Comparison of ENCODE assay signal across 8 cellular contexts in the genomic region with DNA sequence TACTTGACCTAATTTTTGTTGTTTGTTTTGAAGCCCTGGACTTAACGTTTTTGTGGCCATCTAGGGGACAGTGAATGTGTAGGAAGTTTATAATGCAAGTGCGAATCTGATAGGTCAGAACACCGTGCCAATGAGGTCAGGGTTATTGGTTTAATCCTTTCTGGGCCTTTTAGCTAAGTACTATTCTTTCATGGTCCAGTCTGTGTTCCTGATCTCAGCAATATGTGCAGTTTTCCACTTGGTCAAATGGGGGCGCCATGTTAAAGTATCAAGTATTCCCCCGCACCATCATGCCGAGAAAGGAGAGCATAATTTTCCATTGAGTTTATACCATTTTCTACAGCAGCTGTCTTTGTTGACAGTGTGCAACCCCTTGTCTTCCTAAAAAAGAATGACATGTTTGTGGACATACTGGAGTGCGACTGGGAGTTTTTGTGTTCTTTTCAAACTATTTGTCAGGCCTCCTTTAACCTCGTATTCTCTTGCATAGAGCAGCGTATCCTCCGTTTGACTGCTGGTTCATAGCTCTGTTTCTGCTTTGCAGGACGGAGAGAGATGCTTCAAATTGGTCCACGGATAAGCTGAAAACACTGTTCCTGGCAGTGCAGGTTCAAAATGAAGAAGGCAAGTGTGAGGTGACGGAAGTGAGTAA. TPM values are rescaled to one million over a fixed set of nuclear protein-coding genes. Genes with fewer than 3 reads are reported as not detected.
DNase-seq lines count a peak whose midpoint lies in the region; ATAC-seq and TF ChIP-seq lines count a peak whose summit lies in the region.

No MANE protein-coding gene starts in this region.

- H3K4me2 ChIP-seq in GM23248 (ENCODE audit: unreplicated experiment) = peak overlapping the region; percentile 99

- in situ Hi-C loops in GM23248 (cut with MboI) = no loop called here

- POLR2A ChIA-PET in naive thymus-derived CD4-positive, alpha-beta T cell (lab: Charles Lee) = interaction anchor here (0.6 to 1.9 kb wide), 5 partner anchors 82 to 301 kb away, joined by 3 to 7 read pairs (median 3); a partner anchor contains a TSS

- H3K27me3 ChIP-seq in GM23248 (replicated peaks; ENCODE audit: insufficient read depth) = no peaks in the 10 kb centered on the region
- H3K27me3 ChIP-seq in naive thymus-derived CD4-positive, alpha-beta T cell (ENCODE audit: control insufficient read depth in 2 of 2, insufficient read depth in 2 of 2, low read length in 2 of 2) = no peaks in the 10 kb centered on the region

- TF ChIP-seq CTCF in AG09319 (IDR thresholded peaks at IDR 0.05; ENCODE audit: low read depth, low read length) = peak; percentile 74
- TF ChIP-seq CTCF in epithelial cell of esophagus (IDR thresholded peaks at IDR 0.05; ENCODE audit: insufficient read depth, low read depth, low read length, missing control alignments) = peak; percentile 78

- no peaks in the 10 kb centered on the region for H3F3A ChIP-seq in GM23248 (ENCODE audit: insufficient read depth)

- H3K4me3 ChIP-seq in GM23248 = peak overlapping the region; percentile 99
- peak overlapping the region; percentile 98 for H3K4me3 ChIP-seq in epithelial cell of esophagus (ENCODE audit: low read length)
- peak overlapping the region; percentile 100 for H3K4me3 ChIP-seq in naive thymus-derived CD4-positive, alpha-beta T cell (ENCODE audit: low read length)

- no peaks in the 10 kb centered on the region for H3K9me3 ChIP-seq in GM23248 (ENCODE audit: low read depth)
- no peaks in the 10 kb centered on the region for H3K9me3 ChIP-seq in naive thymus-derived CD4-positive, alpha-beta T cell (ENCODE audit: control insufficient read depth in 2 of 3, low read length in 3 of 3)

- peaks cover 13% of the 10 kb centered on the region for H3K4me1 ChIP-seq in GM23248 (ENCODE audit: insufficient read depth)
- H3K4me1 ChIP-seq in naive thymus-derived CD4-positive, alpha-beta T cell (ENCODE audit: control insufficient read depth in 2 of 2, insufficient read depth in 2 of 2, low read length in 2 of 2) = peaks cover 20 to 26% of the 10 kb centered on the region in 2 donors

- peak overlapping the region; percentile 96 for H2AFZ ChIP-seq in GM23248

- H3K36me3 ChIP-seq in GM23248 (ENCODE audit: low read depth) = peaks cover 24% of the 10 kb centered on the region; the same call in 1 of the 2 replicates
- H3K36me3 ChIP-seq in naive thymus-derived CD4-positive, alpha-beta T cell (ENCODE audit: control insufficient read depth in 2 of 3, insufficient read depth in 3 of 3, low read length in 3 of 3) = peaks cover 6 to 51% (median 16%) of the 10 kb centered on the region in 3 experiments

- H3K27me3 Mint-ChIP-seq in naive thymus-derived CD4-positive, alpha-beta T cell = no peaks in the 10 kb centered on the region

- peak overlapping the region; percentile 89 for H3K9ac ChIP-seq in GM23248

- DNase-seq in AG09319 (ENCODE audit: extremely low read depth, low read depth) = peak; percentile 20
- peak; percentile 85 for DNase-seq in GM23248
- peak; percentile 33 for DNase-seq in NCI-H748 treated with DMSO at 0.1 percent for 48 hours (lab: John Stamatoyannopoulos, UW)
- DNase-seq in activated CD8-positive, alpha-beta memory T cell treated with anti-CD3 and anti-CD28 coated beads, Interleukin-2, amount 50 U/mL, for 24 hours (ENCODE audit: extremely low read depth) = peak; percentile 45
- peak; percentile 80 for DNase-seq in epithelial cell of esophagus (ENCODE audit: low read depth)
- DNase-seq in naive thymus-derived CD4-positive, alpha-beta T cell = peak in 8 of 9 donors; percentile 23 to 59 (median 47)
- peak; percentile 41 for DNase-seq in stimulated activated naive CD4-positive, alpha-beta T cell treated with Interleukin-2 at 50 U/mL for 16 hours (lab: John Stamatoyannopoulos, UW)

- H3K9me3 Mint-ChIP-seq in naive thymus-derived CD4-positive, alpha-beta T cell = peaks cover 0 to 2% (median 0%) of the 10 kb centered on the region in 11 donors

- H3K4me1 Mint-ChIP-seq in naive thymus-derived CD4-positive, alpha-beta T cell = peaks cover 22 to 57% (median 47%) of the 10 kb centered on the region in 7 donors

- peaks cover 5% of the 10 kb centered on the region for H4K20me1 ChIP-seq in GM23248 (ENCODE audit: insufficient read depth)

- H3K79me2 ChIP-seq in GM23248 (ENCODE audit: insufficient read depth) = peaks cover 72% of the 10 kb centered on the region

- intact Hi-C loops in naive thymus-derived CD4-positive, alpha-beta T cell (cut with micrococcal nuclease) = loop anchor here (5.0 to 10.0 kb wide), 4 partner anchors 157 to 1307 kb away; a partner anchor contains a TSS

- H3K27ac Mint-ChIP-seq in naive thymus-derived CD4-positive, alpha-beta T cell = peak overlapping the region; percentile 66 to 100 (median 97)

- peak overlapping the region; percentile 89 for H3K27ac ChIP-seq in GM23248
- peak overlapping the region; percentile 82 for H3K27ac ChIP-seq in naive thymus-derived CD4-positive, alpha-beta T cell (ENCODE audit: low read depth, low read length)

- 34 to 37% methylated on average over 13 of the region's 13 CpGs for WGBS in GM23248 (ENCODE audit: low coverage in 1 of 2, low lambda C conversion rate in 2 of 2, missing lambda C conversion rate in 2 of 2), 2 experiments

- H3K4me3 Mint-ChIP-seq in naive thymus-derived CD4-positive, alpha-beta T cell = peak overlapping the region; percentile 96 to 100 (median 100)

- H3K36me3 Mint-ChIP-seq in naive thymus-derived CD4-positive, alpha-beta T cell = peaks cover 3 to 34% (median 25%) of the 10 kb centered on the region in 5 donors

- no peaks in the 10 kb centered on the region for H3K9me2 ChIP-seq in GM23248 (ENCODE audit: insufficient read depth)

- CTCF ChIA-PET in naive thymus-derived CD4-positive, alpha-beta T cell (lab: Charles Lee) = interaction anchor here (0.8 to 1.5 kb wide), 2 partner anchors 143 to 287 kb away, joined by 3 to 6 read pairs; no protein-coding TSS in a partner anchor

- no peak for ATAC-seq in naive thymus-derived CD4-positive, alpha-beta T cell
- ATAC-seq in HG02981 (IDR thresholded peaks at IDR 0.05; ENCODE audit: unreplicated experiment) = no peak

RNA-seq across cellular contexts. Expression of a gene that starts 1.3 kb away (rescaled TPM):
- 122 and 137 TPM in 2 replicates for total RNA-seq in GM23248 (2014; rRNA removed; shearing (Covaris generic))
- 130 TPM in 2 replicates for polyA plus RNA-seq in GM23248 (2016; fragmentation: Nextera tagmentation; extraction: Ambion mirVana)
- total RNA-seq in naive thymus-derived CD4-positive, alpha-beta T cell = 100 to 1,000 TPM in 3 of 5 experiments, 10 to 100 TPM in 2; 51.6 to 176 (median 103) TPM
- polyA plus RNA-seq in naive thymus-derived CD4-positive, alpha-beta T cell = 100 to 1,000 TPM; 142 to 175 TPM

RNA-seq across cellular contexts. Expression of a gene that starts 1.8 kb away (rescaled TPM):
- total RNA-seq in GM23248 (2014; rRNA removed; shearing (Covaris generic)) = 25.0 and 59.8 TPM in 2 replicates
- 14.9 TPM in 2 replicates for polyA plus RNA-seq in GM23248 (2016; fragmentation: Nextera tagmentation; extraction: Ambion mirVana)
- total RNA-seq in naive thymus-derived CD4-positive, alpha-beta T cell = 10 to 100 TPM; 12.1 to 21.2 (median 20.5) TPM
- polyA plus RNA-seq in naive thymus-derived CD4-positive, alpha-beta T cell = 10 to 100 TPM; 10.5 to 11.7 TPM

RNA-seq across cellular contexts. Expression of a gene that starts 35.9 kb away (rescaled TPM):
- total RNA-seq in GM23248 (2014; rRNA removed; shearing (Covaris generic)) = not detected in 2 replicates
- 0.10 and 0.31 TPM in 2 replicates for polyA plus RNA-seq in GM23248 (2016; fragmentation: Nextera tagmentation; extraction: Ambion mirVana)
- total RNA-seq in naive thymus-derived CD4-positive, alpha-beta T cell = 1 to 10 TPM in 1 of 5 experiments, under 1 TPM in 4; 0.32 to 1.1 (median 0.56) TPM
- polyA plus RNA-seq in naive thymus-derived CD4-positive, alpha-beta T cell = not detected

RNA-seq across cellular contexts. Expression of a gene that starts 39.4 kb away (rescaled TPM):
- 2.6 TPM in 1 of 2 replicates, not detected in the other for total RNA-seq in GM23248 (2014; rRNA removed; shearing (Covaris generic))
- 0.11 TPM in 1 of 2 replicates, not detected in the other for polyA plus RNA-seq in GM23248 (2016; fragmentation: Nextera tagmentation; extraction: Ambion mirVana)
- total RNA-seq in naive thymus-derived CD4-positive, alpha-beta T cell = not detected
- not detected for polyA plus RNA-seq in naive thymus-derived CD4-positive, alpha-beta T cell

Comparison
In these comparisons a context has a peak if more than half of its experiments do, and no peak if none do; other contexts are left out.
1. DNase-seq: peak in every context shown above with its lines; median percentile 85 in GM23248; 80 in epithelial cell of esophagus; 47 in naive thymus-derived CD4-positive, alpha-beta T cell; 45 in activated CD8-positive, alpha-beta memory T cell treated with anti-CD3 and anti-CD28 coated beads, Interleukin-2, amount 50 U/mL, for 24 hours; 41 in stimulated activated naive CD4-positive, alpha-beta T cell treated with Interleukin-2 at 50 U/mL for 16 hours; 33 in NCI-H748 treated with DMSO at 0.1 percent for 48 hours; 20 in AG09319.